In genomic region chr5:10502130-10502529, GRCh38 we compare ENCODE assay signal across 17 cellular contexts.
A peak's percentile ranks its signal among the peaks of the same experiment; 100 is the strongest.
DNase-seq lines count a peak whose midpoint lies in the region; ATAC-seq, FAIRE-seq and TF ChIP-seq lines count a peak whose summit lies in the region.
"Had no signal": no experiment of that assay in that cellular context is flagged by ENCODE, and none has a peak within 500 bp of the region (broad histone marks: within the 10 kb centered on the region; RNA-seq: fewer than 3 reads in every experiment).

No MANE protein-coding gene starts in this region.

- no peak overlapping the region for H2BK120ac ChIP-seq in mesendoderm (ENCODE audit: low read depth, low read length)

- H2AFZ ChIP-seq in HepG2 (ENCODE audit: low read length), result no peak overlapping the region

- H3K4me3 ChIP-seq in HepG2 (replicated peaks in 1 of 3; ENCODE audit: insufficient read depth in 1 of 3, low read depth in 2 of 3, low read length in 3 of 3), result peak overlapping the region in 1 of 3 experiments; percentile 38; a peak in 1 of 6 replicates
- no peak overlapping the region for H3K4me3 ChIP-seq in right lobe of liver
- H3K4me3 ChIP-seq in mesendoderm (ENCODE audit: low read length), result no peak overlapping the region
- H3K4me3 ChIP-seq: GM12878, Peyer's patch had no signal

- ATAC-seq in HepG2, result peak; percentile 63
- ATAC-seq in right lobe of liver, result no peak
- peak; percentile 46 for ATAC-seq in WTC11
- ATAC-seq in HG03175 (IDR thresholded peaks at IDR 0.05; ENCODE audit: unreplicated experiment), result no peak
- ATAC-seq: GM12878 had no signal

- H3K9me3 Mint-ChIP-seq in WTC11, result no peaks in the 10 kb centered on the region

- POLR2A ChIA-PET in HepG2 (lab: Yijun Ruan, JAX), result no interaction called here
- POLR2A ChIA-PET in WTC11 (lab: Charles Lee), result no interaction called here

- peak overlapping the region; percentile 17 for H3K56ac ChIP-seq in mesendoderm (ENCODE audit: low read length)

- H3K9ac ChIP-seq in HepG2 (ENCODE audit: insufficient read depth, low read depth, low read length) (no peak overlapping the region), mesendoderm (ENCODE audit: low read length) (no peak overlapping the region)

- TF ChIP-seq EP300 in HepG2 (IDR thresholded peaks at IDR 0.05; ENCODE audit: low read depth in 2 of 2, low read length in 2 of 2) (no peak), HepG2 (CRISPR knock-in tag; IDR thresholded peaks at IDR 0.05; ENCODE audit: borderline replicate concordance) (no peak)

- in situ Hi-C loops in HepG2 (cut with HindIII; ENCODE audit: extremely low pct_ligation_motif_present, low pct_unique_long_range_greater_than_20kb), result no loop called here
- in situ Hi-C loops in KBM-7 (cut with MboI; ENCODE audit: low pct_unique_long_range_greater_than_20kb, low sequenced_read_pairs), result no loop called here

- CTCF ChIA-PET in HepG2 (lab: Yijun Ruan, JAX; ENCODE audit: low intra/inter-chr PET ratio, low total read pairs) (no interaction called here), WTC11 (lab: Charles Lee) (interaction anchor here (0.7 to 2.9 kb wide), 12 partner anchors 9 to 187 kb away, joined by 3 to 10 read pairs (median 4); no protein-coding TSS in a partner anchor)

- no peak overlapping the region for H3K4ac ChIP-seq in mesendoderm (ENCODE audit: low read depth, low read length)

- no peak for FAIRE-seq in HepG2 (lab: Jason Lieb, UNC)
- FAIRE-seq: GM12878, H54 had no signal

- H3K36me3 Mint-ChIP-seq in WTC11, result no peaks in the 10 kb centered on the region
- H3K36me3 Mint-ChIP-seq: CD4-positive, CD25-positive, alpha-beta regulatory T cell had no signal

- no peaks in the 10 kb centered on the region for H3K27me3 Mint-ChIP-seq in WTC11 (ENCODE audit: low read depth)

- H3K27ac ChIP-seq in HepG2 (ENCODE audit: extremely low read length, insufficient read depth, low read length) (no peak overlapping the region), right lobe of liver (no peak overlapping the region), mesendoderm (ENCODE audit: low read depth, low read length) (no peak overlapping the region)
- H3K27ac ChIP-seq: 22Rv1, Peyer's patch had no signal

- H3K27ac Mint-ChIP-seq in WTC11, result no peak overlapping the region
- H3K27ac Mint-ChIP-seq: CD4-positive, CD25-positive, alpha-beta regulatory T cell had no signal

- H3K36me3 ChIP-seq in HepG2 (replicated peaks in 1 of 2; ENCODE audit: control insufficient read depth in 1 of 2, insufficient read depth in 2 of 2, low read length in 2 of 2), result no peaks in the 10 kb centered on the region
- H3K36me3 ChIP-seq in right lobe of liver, result no peaks in the 10 kb centered on the region
- no peaks in the 10 kb centered on the region for H3K36me3 ChIP-seq in mesendoderm (ENCODE audit: control insufficient read depth, insufficient read depth, low read length)
- H3K36me3 ChIP-seq: Peyer's patch had no signal

- peak overlapping the region; percentile 47; the same call in 1 of the 2 replicates for H3K4me2 ChIP-seq in HepG2 (ENCODE audit: low read depth, low read length)
- H3K4me2 ChIP-seq in mesendoderm (ENCODE audit: low read length), result no peak overlapping the region

- no peak overlapping the region for H2AK5ac ChIP-seq in mesendoderm (ENCODE audit: low read length)

- TF ChIP-seq RAD21 in HepG2 (CRISPR knock-in tag; IDR thresholded peaks at IDR 0.05), result no peak

- H3K9me3 ChIP-seq in HepG2 (ENCODE audit: low read length) (no peaks in the 10 kb centered on the region), right lobe of liver (no peaks in the 10 kb centered on the region)
- H3K9me3 ChIP-seq: Peyer's patch had no signal

- H3K4me1 ChIP-seq in HepG2 (ENCODE audit: insufficient read depth, low read length) (peaks cover 17% of the 10 kb centered on the region), right lobe of liver (no peaks in the 10 kb centered on the region), mesendoderm (ENCODE audit: control insufficient read depth, low read depth, low read length) (no peaks in the 10 kb centered on the region)
- H3K4me1 ChIP-seq: Peyer's patch had no signal

- H3K79me2 ChIP-seq in HepG2 (ENCODE audit: insufficient read depth, low read length) (no peaks in the 10 kb centered on the region), mesendoderm (ENCODE audit: control insufficient read depth, insufficient read depth, low read length) (no peaks in the 10 kb centered on the region)

- intact Hi-C loops in HepG2 (cut with micrococcal nuclease; ENCODE audit: unreplicated experiment) (no loop called here), right lobe of liver (cut with DNase I) (no loop called here)

- no peak overlapping the region for H2BK15ac ChIP-seq in mesendoderm (replicated peaks; ENCODE audit: low read depth)

- no peak overlapping the region for H4K8ac ChIP-seq in mesendoderm (ENCODE audit: low read depth, low read length)

- 24% methylated on average over 5 of the region's 8 CpGs for WGBS in HepG2 (ENCODE audit: low lambda C conversion rate)
- 84% methylated on average over 4 of the region's 8 CpGs for WGBS in right lobe of liver (ENCODE audit: insufficient coverage, low coverage, low lambda C conversion rate, missing lambda C conversion rate)
- no CpG with 5 or more reads among the region's 8 CpGs for WGBS in mesendoderm (ENCODE audit: extremely low coverage, insufficient coverage, low lambda C conversion rate)

- H2BK5ac ChIP-seq in mesendoderm (ENCODE audit: low read length), result no peak overlapping the region

- TF ChIP-seq CTCF in HepG2 (CRISPR knock-in tag; IDR thresholded peaks at IDR 0.05) (0 out of 2 replicates have a peak, but pooled peaks have one; percentile 2), right lobe of liver (IDR thresholded peaks at IDR 0.05) (no peak), WTC11 (IDR thresholded peaks at IDR 0.05) (no peak)

- DNase-seq in HepG2 (ENCODE audit: low spot score), result no peak
- DNase-seq in right lobe of liver, result no peak
- no peak for DNase-seq in WTC11 (ENCODE audit: low spot score)
- no peak for DNase-seq in mesendoderm
- DNase-seq in HUDEP-2 (lab: John Stamatoyannopoulos, UW; ENCODE audit: unreplicated experiment in 76 of 76), result no peak
- no peak for DNase-seq in KBM-7
- no peak for DNase-seq in stimulated activated CD4-positive, alpha-beta T cell treated with anti-CD3 and anti-CD28 coated beads, Interleukin-2, amount 100 ng/mL, for 48 hours
- DNase-seq: Caco-2; CD4-positive, CD25-positive, alpha-beta regulatory T cell; KG1; NCI-H1105 treated with DMSO at 0.1 percent for 48 hours; NCI-H1694; Peyer's patch had no signal

- peaks cover 0 to 3% of the 10 kb centered on the region in 2 experiments; a peak in 3 of 5 replicates for H3K27me3 ChIP-seq in HepG2 (ENCODE audit: control insufficient read depth in 1 of 2, insufficient read depth in 2 of 2, low read length in 2 of 2)
- H3K27me3 ChIP-seq in right lobe of liver, result no peaks in the 10 kb centered on the region
- H3K27me3 ChIP-seq in mesendoderm (ENCODE audit: insufficient read depth, low read length, poor library complexity), result no peaks in the 10 kb centered on the region
- H3K27me3 ChIP-seq: Peyer's patch had no signal

- peaks cover 11% of the 10 kb centered on the region for H3K4me1 Mint-ChIP-seq in WTC11

- no peak overlapping the region for H3K4me3 Mint-ChIP-seq in WTC11
- H3K4me3 Mint-ChIP-seq: CD4-positive, CD25-positive, alpha-beta regulatory T cell had no signal

- no peak overlapping the region for H4K5ac ChIP-seq in mesendoderm (ENCODE audit: low read length)

- H4K20me1 ChIP-seq in HepG2 (ENCODE audit: insufficient read depth, low read length), result no peaks in the 10 kb centered on the region

- no peaks in the 10 kb centered on the region for H3K79me1 ChIP-seq in mesendoderm (ENCODE audit: low read length)

- H3K23ac ChIP-seq in mesendoderm (ENCODE audit: low read length), result no peak overlapping the region

- BruUV-seq in HepG2 (replicated peaks; lab: Mats Ljungman, UMichigan), result no TSS peak

- H3K18ac ChIP-seq in mesendoderm (ENCODE audit: low read length), result no peak overlapping the region

- TF ChIP-seq POLR2A in HepG2 (IDR thresholded peaks at IDR 0.05; ENCODE audit: insufficient read depth in 1 of 2, low read depth in 2 of 2, low read length in 2 of 2) (no peak), right lobe of liver (IDR thresholded peaks at IDR 0.05) (no peak)

TF ChIP-seq in HepG2, 621 proteins besides CTCF, POLR2A, EP300 and RAD21 (continues in another document):
- TF ChIP-seq JUND (CRISPR knock-in tag; IDR thresholded peaks at IDR 0.05) (no peak), YEATS4 (CRISPR knock-in tag; IDR thresholded peaks at IDR 0.05; ENCODE audit: borderline replicate concordance) (no peak)

TF ChIP-seq in WTC11, 78 proteins besides CTCF, POLR2A, EP300 and RAD21 (continues in another document):
- TF ChIP-seq ZNF671 (CRISPR knock-in tag; IDR thresholded peaks at IDR 0.05) (no peak), PRRX2 (CRISPR knock-in tag; IDR thresholded peaks at IDR 0.05) (no peak), CBFB (CRISPR knock-in tag; IDR thresholded peaks at IDR 0.05; ENCODE audit: low read depth) (no peak), NFATC4 (CRISPR knock-in tag; IDR thresholded peaks at IDR 0.05) (no peak), OVOL2 (CRISPR knock-in tag; IDR thresholded peaks at IDR 0.05; ENCODE audit: borderline replicate concordance) (no peak)
- TF ChIP-seq, protein P1, sequence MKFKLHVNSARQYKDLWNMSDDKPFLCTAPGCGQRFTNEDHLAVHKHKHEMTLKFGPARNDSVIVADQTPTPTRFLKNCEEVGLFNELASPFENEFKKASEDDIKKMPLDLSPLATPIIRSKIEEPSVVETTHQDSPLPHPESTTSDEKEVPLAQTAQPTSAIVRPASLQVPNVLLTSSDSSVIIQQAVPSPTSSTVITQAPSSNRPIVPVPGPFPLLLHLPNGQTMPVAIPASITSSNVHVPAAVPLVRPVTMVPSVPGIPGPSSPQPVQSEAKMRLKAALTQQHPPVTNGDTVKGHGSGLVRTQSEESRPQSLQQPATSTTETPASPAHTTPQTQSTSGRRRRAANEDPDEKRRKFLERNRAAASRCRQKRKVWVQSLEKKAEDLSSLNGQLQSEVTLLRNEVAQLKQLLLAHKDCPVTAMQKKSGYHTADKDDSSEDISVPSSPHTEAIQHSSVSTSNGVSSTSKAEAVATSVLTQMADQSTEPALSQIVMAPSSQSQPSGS (CRISPR knock-in tag; IDR thresholded peaks at IDR 0.05; ENCODE audit: borderline replicate concordance, low read depth), result no peak

Comparison
In these comparisons a context has a peak if more than half of its experiments do, and no peak if none do; other contexts are left out.
1. ATAC-seq: peak in HepG2 (single experiment) and WTC11 (single experiment); none in right lobe of liver (0 of 4) and HG03175 (single experiment).
2. Of the 50 proteins assayed by ChIP-seq in both HepG2 and WTC11: peak only in HepG2: CTCF and GABPB1; only in WTC11: none; in both: none; in neither: 48.